ENCODE assay signal across 1 cellular context in the genomic region with DNA sequence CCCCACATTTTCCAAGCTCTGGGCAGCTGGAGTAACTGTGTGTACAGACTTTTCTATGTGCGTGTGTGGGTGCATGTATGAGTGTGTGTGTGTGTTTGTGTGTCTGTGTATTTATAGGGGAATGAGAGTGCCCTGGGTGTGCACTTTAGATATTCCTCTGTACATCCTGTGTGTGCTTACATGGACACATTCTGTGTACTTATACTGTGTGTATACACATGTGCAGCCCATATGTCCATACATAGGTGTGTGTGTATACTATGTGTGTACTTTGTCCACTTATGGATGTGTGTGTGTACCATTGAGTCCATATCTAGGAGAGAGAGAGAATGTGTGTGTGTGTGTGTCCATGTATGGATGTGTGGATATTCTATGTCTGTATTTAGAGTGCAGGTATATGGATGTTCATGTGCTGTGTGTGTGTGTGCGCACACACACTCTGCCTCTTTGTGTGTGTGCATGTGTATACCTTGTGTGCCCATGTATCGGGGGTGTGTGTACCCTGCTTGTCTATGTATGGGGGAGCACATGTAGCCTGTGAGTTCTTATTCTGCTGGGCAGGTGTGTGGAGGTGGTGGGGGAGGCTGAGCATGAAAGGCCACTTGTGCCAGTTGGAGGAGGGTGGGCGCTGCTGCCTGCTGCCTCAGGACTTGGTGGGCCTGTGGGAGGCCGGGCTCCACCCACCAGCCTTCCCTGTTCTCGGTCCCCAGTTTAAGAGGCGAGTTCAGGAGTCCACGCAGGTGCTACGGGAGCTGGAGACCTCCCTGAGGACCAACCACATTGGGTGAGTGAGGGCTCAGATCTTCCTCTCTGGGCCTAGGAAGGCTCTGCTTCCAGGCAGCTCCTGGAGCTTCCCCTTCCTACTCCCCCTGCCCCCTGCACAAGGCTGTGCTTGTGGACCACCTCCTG.
TF ChIP-seq lines count a peak whose summit lies in the region.

No MANE protein-coding gene starts in this region.

TF ChIP-seq in HEK293, 187 proteins besides CTCF, POLR2A, EP300 and RAD21 (continued from another document):
- TF ChIP-seq ZSCAN4 (tag by site-specific recombination; IDR thresholded peaks at IDR 0.05) (peak; percentile 82), SP3 (tag by site-specific recombination; IDR thresholded peaks at IDR 0.05) (no peak), EGR2 (tag by site-specific recombination; IDR thresholded peaks at IDR 0.05; ENCODE audit: low read depth) (peak; percentile 93)
TF ChIP-seq in HEK293: peak in this region for 3.
